23 cellular contexts compared by ENCODE assay signal in the genomic region with DNA sequence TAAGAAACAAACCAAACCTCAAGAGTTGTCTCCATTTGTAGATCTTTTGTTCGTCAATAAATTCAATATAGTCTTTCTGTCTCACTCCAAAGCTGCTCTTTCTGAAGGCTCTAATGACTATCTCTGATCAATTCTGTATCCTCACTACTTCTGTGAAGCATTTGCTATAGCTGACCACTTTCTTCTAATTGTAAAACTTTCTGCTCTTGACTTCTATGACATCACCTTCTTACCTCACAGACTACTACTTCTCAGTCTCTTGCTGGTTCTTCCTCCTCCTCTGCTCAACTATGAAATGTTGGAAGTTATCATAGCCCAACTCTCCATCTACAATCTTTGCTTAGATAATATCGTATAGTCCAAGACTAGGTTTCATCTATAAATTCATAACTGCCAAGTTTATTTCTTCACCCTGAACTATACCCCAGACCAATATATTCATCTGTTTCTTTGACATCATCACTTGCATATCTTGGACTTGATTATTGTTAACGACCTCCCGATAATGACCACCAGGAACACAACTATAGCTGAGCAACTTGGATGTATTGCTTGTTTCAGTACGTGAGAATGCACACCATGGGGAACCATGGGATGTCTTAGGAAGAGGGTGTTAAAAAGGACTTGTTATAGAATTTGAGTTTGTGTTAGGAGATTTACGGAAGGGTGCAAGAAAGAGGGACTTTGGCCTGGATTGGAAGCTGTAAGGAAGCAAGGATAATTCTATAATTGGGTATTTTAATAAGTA.
"Had no signal": no experiment of that assay in that cellular context is flagged by ENCODE, and none has a peak within 500 bp of the region (broad histone marks: within the 10 kb centered on the region; RNA-seq: fewer than 3 reads in every experiment).

No MANE protein-coding gene starts in this region.

- FAIRE-seq: colon, endothelial cell of umbilical vein, frontal cortex, kidney had no signal

- H3K9me3 ChIP-seq: esophagus muscularis mucosa, gastroesophageal sphincter, heart left ventricle, left lung, lower lobe of right lung, mucosa of descending colon had no signal

- H3K36me3 ChIP-seq: esophagus muscularis mucosa, gastroesophageal sphincter, heart left ventricle, left lung, lower lobe of right lung had no signal

- H3K27me3 ChIP-seq: dorsolateral prefrontal cortex, esophagus muscularis mucosa, foreskin keratinocyte, gastroesophageal sphincter, heart left ventricle, hepatocyte, left lung had no signal

- H3K4me3 ChIP-seq: coronary artery, dorsolateral prefrontal cortex, esophagus muscularis mucosa, gastroesophageal sphincter, heart left ventricle, hepatocyte, left lung, lower lobe of right lung, mucosa of descending colon had no signal

- ATAC-seq: foreskin keratinocyte, gastroesophageal sphincter, heart left ventricle, left cardiac atrium, left lung, left ventricle myocardium superior, lower lobe of right lung, mucosa of descending colon had no signal

- H3K27ac ChIP-seq: coronary artery, dorsolateral prefrontal cortex, esophagus muscularis mucosa, foreskin keratinocyte, gastroesophageal sphincter, hepatocyte, left lung, lower lobe of right lung had no signal

- H2AFZ ChIP-seq: hepatocyte had no signal

- H3K4me2 ChIP-seq: hepatocyte had no signal

- DNase-seq: dermis blood vessel endothelial cell; dorsolateral prefrontal cortex; effector CD4-positive, alpha-beta T cell; effector memory CD4-positive, alpha-beta T cell; foreskin keratinocyte; heart left ventricle; hypothalamus; immature natural killer cell; islet precursor cell; kidney; left cardiac atrium; left lung; left ventricle myocardium superior; lower lobe of right lung; mesenchymal stem cell; mucosa of descending colon had no signal
